ENCODE assay signal across 1 cellular context in genomic region chr11:58060939-58061672, GRCh38.
TF ChIP-seq lines count a peak whose summit lies in the region.

No MANE protein-coding gene starts in this region.

TF ChIP-seq in H1, 55 proteins besides CTCF, POLR2A, EP300 and RAD21 (continued from another document):
- TF ChIP-seq USF2 (IDR thresholded peaks at IDR 0.05; ENCODE audit: low read length) (no peak), CHD1 (IDR thresholded peaks at IDR 0.05; ENCODE audit: low read depth, low read length) (no peak)
